In the genomic region with DNA sequence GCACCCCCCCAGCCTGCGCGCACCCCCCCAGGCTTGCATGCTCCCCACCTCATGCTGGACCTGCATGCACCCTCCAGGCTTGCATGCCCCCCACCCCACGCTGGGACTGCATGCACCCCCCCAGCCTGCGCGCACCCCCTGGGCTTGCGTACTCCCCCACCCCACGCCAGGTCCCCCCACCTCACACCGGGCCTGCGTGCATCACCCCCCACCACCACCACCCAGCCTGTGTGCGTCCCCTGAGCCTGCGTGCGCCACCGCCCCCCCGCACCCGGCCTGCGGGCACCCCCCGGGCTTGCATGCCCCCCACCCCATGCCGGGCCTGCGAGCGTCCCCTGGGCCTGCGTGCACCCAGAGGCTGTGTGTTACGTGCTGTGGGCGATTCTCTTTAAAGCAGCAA, we compare ENCODE assay signal across 25 cellular contexts.
"Had no signal": no experiment of that assay in that cellular context is flagged by ENCODE, and none has a peak within 500 bp of the region (broad histone marks: within the 10 kb centered on the region; RNA-seq: fewer than 3 reads in every experiment).

No MANE protein-coding gene starts in this region.

- H3K9ac ChIP-seq: neural progenitor cell, parathyroid adenoma had no signal

- ATAC-seq: left colon; mucosa of descending colon; naive thymus-derived CD4-positive, alpha-beta T cell; sciatic nerve; stimulated activated effector memory CD8-positive, alpha-beta T cell treated with anti-CD3 and anti-CD28 coated beads, Interleukin-12 subunit alpha, Interleukin-12 subunit beta, amount 100 ng/mL, for 72 hours; upper lobe of right lung had no signal

- H3K27ac Mint-ChIP-seq: immature natural killer cell; memory B cell; mesothelial cell of epicardium; naive thymus-derived CD4-positive, alpha-beta T cell; nephron; neural progenitor cell; progenitor cell of endocrine pancreas; stimulated activated effector memory CD8-positive, alpha-beta T cell treated with anti-CD3 and anti-CD28 coated beads, Interleukin-12 subunit alpha, Interleukin-12 subunit beta, amount 100 ng/mL, for 72 hours; stimulated activated naive CD8-positive, alpha-beta T cell treated with anti-CD3 and anti-CD28 coated beads, Interleukin-15, Interleukin-2, amounts not matched to agents 100 ng/mL and 50 ng/mL, for 24 hours had no signal

- H3K4me1 ChIP-seq: neural progenitor cell, upper lobe of right lung, uterus had no signal

- DNase-seq: dorsolateral prefrontal cortex; effector CD4-positive, alpha-beta T cell; hypothalamus; immature natural killer cell; islet precursor cell; kidney glomerular epithelial cell; left colon; mucosa of descending colon; naive thymus-derived CD4-positive, alpha-beta T cell; stimulated activated CD4-positive, alpha-beta T cell treated with anti-CD3 and anti-CD28 coated beads, Interleukin-2, amount 100 ng/mL, for 24 hours; stimulated activated CD4-positive, alpha-beta T cell treated with anti-CD3 and anti-CD28 coated beads, Interleukin-4, amount 100 ng/mL, for 24 hours; transverse colon; upper lobe of right lung; uterus had no signal

- H3K27ac ChIP-seq: dorsolateral prefrontal cortex, neural progenitor cell, parathyroid adenoma, suprapubic skin, transverse colon, upper lobe of right lung, uterus had no signal

- H3K9me3 Mint-ChIP-seq: memory B cell; mesothelial cell of epicardium; nephron; neural progenitor cell; stimulated activated effector memory CD8-positive, alpha-beta T cell treated with anti-CD3 and anti-CD28 coated beads, Interleukin-12 subunit alpha, Interleukin-12 subunit beta, amount 100 ng/mL, for 72 hours; stimulated activated naive CD8-positive, alpha-beta T cell treated with anti-CD3 and anti-CD28 coated beads, Interleukin-15, Interleukin-2, amounts not matched to agents 100 ng/mL and 50 ng/mL, for 24 hours had no signal

- H3K4me3 Mint-ChIP-seq: immature natural killer cell; memory B cell; mesothelial cell of epicardium; nephron; stimulated activated effector memory CD8-positive, alpha-beta T cell treated with anti-CD3 and anti-CD28 coated beads, Interleukin-12 subunit alpha, Interleukin-12 subunit beta, amount 100 ng/mL, for 72 hours; stimulated activated naive CD8-positive, alpha-beta T cell treated with anti-CD3 and anti-CD28 coated beads, Interleukin-15, Interleukin-2, amounts not matched to agents 100 ng/mL and 50 ng/mL, for 24 hours had no signal

- H3K4me1 Mint-ChIP-seq: immature natural killer cell, mesothelial cell of epicardium had no signal

- H3K36me3 ChIP-seq: neural progenitor cell, suprapubic skin, transverse colon, upper lobe of right lung, uterus had no signal

- H3K9me3 ChIP-seq: mucosa of descending colon, suprapubic skin, transverse colon, upper lobe of right lung, uterus had no signal

- H3K4me3 ChIP-seq: dorsolateral prefrontal cortex, lung, mucosa of descending colon, neural progenitor cell, suprapubic skin, transverse colon, upper lobe of right lung, uterus had no signal
